Comparison of ENCODE assay signal across 9 cellular contexts in the genomic region with DNA sequence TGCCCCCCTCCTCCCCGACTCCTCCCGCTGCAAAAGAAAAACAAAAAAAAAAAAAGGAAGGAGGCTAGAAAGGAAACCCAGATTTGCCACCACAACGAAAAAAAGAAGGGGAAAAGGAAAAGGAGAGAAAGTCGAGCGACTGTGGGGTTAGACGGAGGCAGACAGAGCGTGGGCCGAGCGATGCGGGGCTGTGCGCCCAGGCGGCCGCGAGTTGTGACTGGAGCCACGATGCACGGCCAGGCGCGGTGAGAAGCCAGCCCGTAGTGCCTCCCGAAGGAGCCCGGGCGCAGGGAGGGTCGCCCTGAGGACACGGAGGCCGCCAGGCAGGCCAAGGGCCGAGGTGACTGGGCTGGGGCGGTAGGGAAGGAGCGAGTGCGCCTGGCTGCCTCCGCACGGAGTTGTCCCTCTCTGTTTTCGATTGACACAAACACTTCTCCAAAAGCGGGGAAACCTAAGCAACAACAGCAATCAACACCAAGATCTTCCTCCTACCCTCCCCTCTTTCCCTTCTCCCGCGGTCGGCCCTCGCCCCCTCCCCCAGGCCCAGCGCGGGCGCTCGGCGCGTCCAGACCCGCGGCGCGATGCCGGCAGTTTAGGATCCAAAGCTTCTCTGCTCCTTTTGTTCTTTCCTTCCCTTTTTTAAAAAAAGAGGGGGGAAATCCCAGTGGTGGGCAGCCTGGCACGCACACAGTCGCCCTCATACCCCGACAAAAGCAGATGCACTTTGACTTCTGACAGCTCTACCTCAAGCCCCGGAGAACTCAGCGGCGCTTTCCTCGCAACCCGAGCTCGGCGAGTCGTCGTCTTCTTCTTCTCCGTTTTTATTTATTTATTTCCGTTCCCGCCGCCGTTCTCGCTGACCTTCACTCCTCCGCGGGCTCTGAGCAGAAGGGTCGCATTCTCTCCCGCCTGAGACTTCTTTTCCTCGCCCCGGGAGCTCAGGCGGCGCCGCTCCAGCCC. TPM values are rescaled to one million over a fixed set of nuclear protein-coding genes. Genes with fewer than 3 reads are reported as not detected.
DNase-seq lines count a peak whose midpoint lies in the region; ATAC-seq, FAIRE-seq and TF ChIP-seq lines count a peak whose summit lies in the region.
"Had no signal": no experiment of that assay in that cellular context is flagged by ENCODE, and none has a peak within 500 bp of the region (broad histone marks: within the 10 kb centered on the region; RNA-seq: fewer than 3 reads in every experiment).

A gene (plus strand): TSS at position 475 of the 960 bp plus-strand sequence. CDS start 723 bp downstream, outside the sequence.

- no peaks in the 10 kb centered on the region for H3K79me2 ChIP-seq in endothelial cell of umbilical vein (ENCODE audit: control insufficient read depth, insufficient read depth, low read length)

- no peak within 1 kb of the TSS for H2AFZ ChIP-seq in endothelial cell of umbilical vein (ENCODE audit: low read depth, low read length)

- no peak within 1 kb of the TSS for H3K4me2 ChIP-seq in endothelial cell of umbilical vein (ENCODE audit: insufficient read depth, low read length)

- peak within 1 kb of the TSS; percentile 27 for H3K4me3 ChIP-seq in SJSA1
- peak within 1 kb of the TSS in 1 of 3 experiments; percentile 15 for H3K4me3 ChIP-seq in endothelial cell of umbilical vein (replicated peaks in 1 of 3; ENCODE audit: insufficient read depth in 1 of 3, low read depth in 1 of 3, low read length in 3 of 3)
- peak within 1 kb of the TSS in 4 of 7 experiments; percentile 0 to 21 (median 4) for H3K4me3 ChIP-seq in skin epidermis

- peak; percentile 44 for DNase-seq in NCI-H2227 (lab: John Stamatoyannopoulos, UW; ENCODE audit: unreplicated experiment)
- no peak for DNase-seq in NCI-H2227 treated with DMSO at 0.1 percent for 48 hours (lab: John Stamatoyannopoulos, UW)
- no peak for DNase-seq in SJSA1 (ENCODE audit: low read depth in 1 of 2, low spot score in 2 of 2)
- DNase-seq in endothelial cell of umbilical vein (ENCODE audit: low read depth, low spot score) = no peak
- DNase-seq in NCI-H1930 (lab: John Stamatoyannopoulos, UW) = no peak

- no peak for TF ChIP-seq POLR2A in endothelial cell of umbilical vein (IDR thresholded peaks at IDR 0.05; ENCODE audit: low read depth, low read length)

- intact Hi-C loops in endothelial cell of umbilical vein (cut with micrococcal nuclease) = loop anchor here (1.0 kb wide), 1 partner anchor 20 kb away; no protein-coding TSS in a partner anchor

- H3K27ac ChIP-seq in SJSA1 (no peak within 1 kb of the TSS), endothelial cell of umbilical vein (ENCODE audit: insufficient read depth, low read depth, low read length) (no peak within 1 kb of the TSS), skin epidermis (no peak within 1 kb of the TSS)

- no peaks in the 10 kb centered on the region for H3K9me1 ChIP-seq in endothelial cell of umbilical vein (replicated peaks; ENCODE audit: control insufficient read depth, extremely low read depth, insufficient read depth, low read length)

- no peaks in the 10 kb centered on the region for H4K20me1 ChIP-seq in endothelial cell of umbilical vein (replicated peaks; ENCODE audit: control insufficient read depth, extremely low read depth, insufficient read depth, low read length)

- TF ChIP-seq CTCF in endothelial cell of umbilical vein (IDR thresholded peaks at IDR 0.05; ENCODE audit: extremely low read depth in 1 of 2, insufficient read depth in 1 of 2, low read depth in 1 of 2, low read length in 2 of 2) = no peak

- H3K36me3 ChIP-seq in SJSA1 (no peaks in the 10 kb centered on the region), endothelial cell of umbilical vein (ENCODE audit: control insufficient read depth in 2 of 2, extremely low read depth in 1 of 2, insufficient read depth in 2 of 2, low read length in 2 of 2) (no peaks in the 10 kb centered on the region)

- ATAC-seq in HG03378 (IDR thresholded peaks at IDR 0.05; ENCODE audit: unreplicated experiment) (no peak), HG03175 (IDR thresholded peaks at IDR 0.05; ENCODE audit: unreplicated experiment) (no peak)

- H3K9ac ChIP-seq in endothelial cell of umbilical vein (replicated peaks; ENCODE audit: extremely low read depth, insufficient read depth, low read length) = no peak within 1 kb of the TSS

- H3K4me1 ChIP-seq in SJSA1 (replicated peaks) (peaks cover 34% of the 10 kb centered on the region), endothelial cell of umbilical vein (ENCODE audit: control insufficient read depth, extremely low read depth, insufficient read depth, low read length) (peaks cover 9% of the 10 kb centered on the region)

- peaks cover 8% of the 10 kb centered on the region for H3K9me3 ChIP-seq in SJSA1 (replicated peaks)
- H3K9me3 ChIP-seq in endothelial cell of umbilical vein (replicated peaks; ENCODE audit: control insufficient read depth, insufficient read depth, low read length) = no peaks in the 10 kb centered on the region

- H3K27me3 ChIP-seq in SJSA1 (replicated peaks) (peaks cover 95% of the 10 kb centered on the region), endothelial cell of umbilical vein (ENCODE audit: control insufficient read depth in 2 of 2, insufficient read depth in 2 of 2, low read length in 2 of 2) (peaks cover 93 to 99% of the 10 kb centered on the region in 2 experiments)

- no TSS peak for BruUV-seq in endothelial cell of umbilical vein (replicated peaks; lab: Mats Ljungman, UMichigan)

- CTCF ChIA-PET in endothelial cell of umbilical vein (lab: Charles Lee) = interaction anchor here (0.6 to 1.8 kb wide), 3 partner anchors 12 to 111 kb away, joined by 3 to 8 read pairs (median 5); a partner anchor contains a TSS

- FAIRE-seq in endothelial cell of umbilical vein (lab: Jason Lieb, UNC) = no peak

- dilution Hi-C loops in endothelial cell of umbilical vein (cut with MboI; ENCODE audit: extremely low pct_ligation_motif_present, low sequenced_read_pairs) = no loop called here

- POLR2A ChIA-PET in endothelial cell of umbilical vein (lab: Charles Lee) = no interaction called here

TF ChIP-seq in endothelial cell of umbilical vein, 7 proteins besides CTCF, POLR2A, EP300 and RAD21:
- TF ChIP-seq GATA2 (IDR thresholded peaks at IDR 0.05; ENCODE audit: insufficient read depth, insufficient read length, low read depth, low read length) (no peak), EZH2 (IDR thresholded peaks at IDR 0.05; ENCODE audit: borderline replicate concordance, low read depth, low read length, severe bottlenecking) (peak; percentile 92)

RNA-seq across cellular contexts. Expression of the gene that starts here (rescaled TPM):
- total RNA-seq in SJSA1 (2014; rRNA removed; shearing (Covaris generic)) = not detected in 2 replicates
- total RNA-seq in endothelial cell of umbilical vein = not detected in 2 replicates
- polyA plus RNA-seq in endothelial cell of umbilical vein = not detected in 2 replicates
- polyA plus RNA-seq in endothelial cell of umbilical vein (2011; cell fraction: cytosol; rRNA removed) = not detected in 2 replicates
- polyA plus RNA-seq in endothelial cell of umbilical vein (2011; cell fraction: nucleus; rRNA removed) = not detected in 2 replicates
- not detected in 2 replicates for polyA plus RNA-seq in endothelial cell of umbilical vein (2012)
- not detected in 2 replicates for polyA minus RNA-seq in endothelial cell of umbilical vein
- not detected for polyA minus RNA-seq in endothelial cell of umbilical vein (2011; cell fraction: cytosol; rRNA and poly(A)+ RNA removed)
- not detected in 2 replicates for polyA minus RNA-seq in endothelial cell of umbilical vein (2011; cell fraction: nucleus; rRNA and poly(A)+ RNA removed)
- total RNA-seq: lung microvascular endothelial cell had no signal
